ENCODE assay signal across 20 cellular contexts in genomic region chr10:63929826-63930467, GRCh38.
A peak's percentile ranks its signal among the peaks of the same experiment; 100 is the strongest.
DNase-seq lines count a peak whose midpoint lies in the region; ATAC-seq, FAIRE-seq and TF ChIP-seq lines count a peak whose summit lies in the region.
"Had no signal": no experiment of that assay in that cellular context is flagged by ENCODE, and none has a peak within 500 bp of the region (broad histone marks: within the 10 kb centered on the region; RNA-seq: fewer than 3 reads in every experiment).

No MANE protein-coding gene starts in this region.

- no peak for ATAC-seq in HG03439 (IDR thresholded peaks at IDR 0.05; ENCODE audit: unreplicated experiment)
- ATAC-seq in GM21526 (IDR thresholded peaks at IDR 0.05; ENCODE audit: low FRiP score, unreplicated experiment) = no peak
- ATAC-seq in GM21825 (IDR thresholded peaks at IDR 0.05; ENCODE audit: unreplicated experiment) = no peak
- no peak for ATAC-seq in HG03342 (IDR thresholded peaks at IDR 0.05; ENCODE audit: unreplicated experiment)
- ATAC-seq: activated naive CD8-positive, alpha-beta T cell treated with anti-CD3 and anti-CD28 coated beads, Interleukin-2, amount 50 U/mL, for 24 hours; heart right ventricle had no signal

- no peak for TF ChIP-seq CTCF in LNCaP clone FGC (IDR thresholded peaks at IDR 0.05; ENCODE audit: control insufficient read depth, extremely low read depth, insufficient read depth)
- no peak for TF ChIP-seq CTCF in bronchial epithelial cell (IDR thresholded peaks at IDR 0.05; ENCODE audit: insufficient read depth, low read length, severe bottlenecking)

- no peaks in the 10 kb centered on the region for H3K27me3 ChIP-seq in bronchial epithelial cell (ENCODE audit: control insufficient read depth, insufficient read depth, low read length)
- H3K27me3 ChIP-seq: cardiac muscle cell, heart right ventricle had no signal

- no peak overlapping the region for H3K4me3 ChIP-seq in LNCaP clone FGC (ENCODE audit: low read depth, low read length)
- no peak overlapping the region for H3K4me3 ChIP-seq in bronchial epithelial cell (ENCODE audit: low read depth, low read length)
- H3K4me3 ChIP-seq: cardiac muscle cell, heart right ventricle, lung, skin epidermis had no signal

- FAIRE-seq in bronchial epithelial cell (lab: Jason Lieb, UNC) = no peak

- DNase-seq in COR-L47 (lab: John Stamatoyannopoulos, UW) (peak; percentile 94), LNCaP clone FGC (ENCODE audit: low read depth) (peak; percentile 66), NCI-H748 treated with DMSO at 0.1 percent for 48 hours (lab: John Stamatoyannopoulos, UW) (peak; percentile 62), bronchial epithelial cell (ENCODE audit: low read depth) (peak; percentile 10)
- DNase-seq: activated CD8-positive, alpha-beta memory T cell treated with anti-CD3 and anti-CD28 coated beads for 24 hours; activated naive CD8-positive, alpha-beta T cell treated with anti-CD3 and anti-CD28 coated beads, Interleukin-2, amount 50 U/mL, for 24 hours; CD8-positive, alpha-beta memory T cell; heart right ventricle; naive B cell; NCI-H1092 treated with DMSO at 0.1 percent for 48 hours; NCI-H526 treated with DMSO at 0.1 percent for 48 hours; RPMI8226; T-helper 1 cell had no signal

- H3K36me3 ChIP-seq in bronchial epithelial cell (ENCODE audit: control insufficient read depth, insufficient read depth, low read length) = no peaks in the 10 kb centered on the region
- H3K36me3 ChIP-seq: cardiac muscle cell, heart right ventricle had no signal

Comparison
In these comparisons a context has a peak if more than half of its experiments do, and no peak if none do; other contexts are left out.
1. DNase-seq: peak in every context shown above with its lines; median percentile 94 in COR-L47; 66 in LNCaP clone FGC; 62 in NCI-H748 treated with DMSO at 0.1 percent for 48 hours; 10 in bronchial epithelial cell.